ENCODE assay signal across 19 cellular contexts in the genomic region with DNA sequence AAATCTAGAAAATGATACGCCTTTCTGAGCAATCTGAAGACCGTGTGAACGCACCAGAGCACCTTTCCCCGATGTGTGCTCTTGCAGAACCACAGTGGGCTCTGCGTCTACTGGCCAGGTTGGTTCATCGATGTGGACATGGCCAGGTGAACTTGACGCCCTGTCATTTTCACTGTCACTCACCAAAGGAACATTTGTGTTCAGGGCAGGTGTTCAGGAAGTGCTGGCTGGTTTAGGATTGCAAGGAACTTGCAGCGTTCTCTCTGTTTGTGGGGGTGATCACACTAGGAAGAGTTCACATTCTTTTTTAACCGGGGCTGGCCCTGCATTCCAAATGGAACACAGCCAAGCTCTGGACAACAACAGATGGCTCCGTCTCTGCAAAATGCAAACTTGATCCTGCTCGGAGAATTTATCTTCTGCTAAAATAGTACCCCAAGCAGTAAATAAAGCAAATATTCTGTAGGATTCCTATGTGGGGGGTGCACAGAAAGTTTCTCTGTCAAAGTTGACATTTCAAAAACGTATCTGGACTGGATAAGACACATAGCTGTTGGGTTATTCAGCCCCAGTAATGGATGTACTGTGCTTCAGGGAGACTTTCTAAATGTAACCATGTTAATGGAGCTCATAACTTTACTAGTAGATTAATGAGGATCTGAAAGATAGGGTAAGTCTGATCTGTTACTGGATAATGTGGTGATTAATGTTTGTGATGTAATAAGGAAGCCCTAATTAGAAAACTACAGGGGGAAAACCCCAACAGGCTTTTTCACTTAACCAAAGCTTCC. TPM values are rescaled to one million over a fixed set of nuclear protein-coding genes. Genes with fewer than 3 reads are reported as not detected.
DNase-seq lines count a peak whose midpoint lies in the region; ATAC-seq and TF ChIP-seq lines count a peak whose summit lies in the region.
"Had no signal": no experiment of that assay in that cellular context is flagged by ENCODE, and none has a peak within 500 bp of the region (broad histone marks: within the 10 kb centered on the region; RNA-seq: fewer than 3 reads in every experiment).

No MANE protein-coding gene starts in this region.

- H3K9ac ChIP-seq in SK-N-SH: no peak overlapping the region

- H3K9me3 Mint-ChIP-seq in type B pancreatic cell: peaks cover under 1% of the 10 kb centered on the region
- H3K9me3 Mint-ChIP-seq in naive thymus-derived CD8-positive, alpha-beta T cell: no peaks in the 10 kb centered on the region
- H3K9me3 Mint-ChIP-seq in activated naive CD8-positive, alpha-beta T cell treated with anti-CD3 and anti-CD28 coated beads, Interleukin-2, amount 50 U/mL, for 24 hours: no peaks in the 10 kb centered on the region
- H3K9me3 Mint-ChIP-seq: activated B cell treated with CpG ODN at 0.5 μM for 24 hours; activated T-helper 1 cell treated with anti-CD3 and anti-CD28 coated beads, Interleukin-12 subunit alpha, Interleukin-12 subunit beta, Interleukin-2, Interleukin-4 antibody, amounts not matched to agents 30 ng/mL and 10 ng/mL and 1 ng/mL, durations not matched to agents 14 hours and 24 hours and 36 hours had no signal

- no peaks in the 10 kb centered on the region for H3K27me3 ChIP-seq in right cardiac atrium (ENCODE audit: control insufficient read depth, insufficient read depth)
- no peaks in the 10 kb centered on the region; the same call in 1 of the 2 replicates for H3K27me3 ChIP-seq in SK-N-SH (ENCODE audit: insufficient read depth)
- H3K27me3 ChIP-seq: gastrocnemius medialis, right lobe of liver had no signal

- no peaks in the 10 kb centered on the region for H3F3A ChIP-seq in SK-N-SH (replicated peaks; ENCODE audit: insufficient read depth)

- H3K27ac Mint-ChIP-seq in type B pancreatic cell: peak overlapping the region; percentile 27
- H3K27ac Mint-ChIP-seq in naive thymus-derived CD8-positive, alpha-beta T cell: no peak overlapping the region
- no peak overlapping the region for H3K27ac Mint-ChIP-seq in activated naive CD8-positive, alpha-beta T cell treated with anti-CD3 and anti-CD28 coated beads, Interleukin-2, amount 50 U/mL, for 24 hours
- H3K27ac Mint-ChIP-seq: activated B cell treated with CpG ODN at 0.5 μM for 24 hours; activated T-helper 1 cell treated with anti-CD3 and anti-CD28 coated beads, Interleukin-12 subunit alpha, Interleukin-12 subunit beta, Interleukin-2, Interleukin-4 antibody, amounts not matched to agents 30 ng/mL and 10 ng/mL and 1 ng/mL, durations not matched to agents 14 hours and 24 hours and 36 hours had no signal

- no peaks in the 10 kb centered on the region for H3K9me2 ChIP-seq in SK-N-SH

- 53% methylated on average over 12 of the region's 12 CpGs for WGBS in right cardiac atrium
- 51% methylated on average over 12 of the region's 12 CpGs for WGBS in SK-N-SH (ENCODE audit: low lambda C conversion rate)

- CTCF ChIA-PET in SK-N-SH (lab: Yijun Ruan, JAX): interaction anchor here (0.8 kb wide), 1 partner anchor 148 kb away, joined by 3 read pairs; no protein-coding TSS in a partner anchor

- TF ChIP-seq CTCF in SK-N-SH (IDR thresholded peaks at IDR 0.05): no peak
- TF ChIP-seq CTCF in type B pancreatic cell (conservative IDR thresholded peaks at IDR 0.05): no peak

- no peak overlapping the region for H3K27ac ChIP-seq in right cardiac atrium (ENCODE audit: low read length)
- H3K27ac ChIP-seq in SK-N-SH (ENCODE audit: low read depth in 2 of 2, low read length in 1 of 2): peak overlapping the region in 1 of 2 experiments; percentile 54; a peak in 1 of 4 replicates
- H3K27ac ChIP-seq: gastrocnemius medialis, neutrophil, right lobe of liver had no signal

- intact Hi-C loops in right cardiac atrium (cut with DNase I): loop anchor here in 1 of 4 donors (10.0 kb wide), 1 partner anchor 62 kb away; no protein-coding TSS in a partner anchor
- intact Hi-C loops in left ventricle myocardium superior (cut with micrococcal nuclease): no loop called here

- H3K4me1 ChIP-seq in right cardiac atrium (ENCODE audit: control insufficient read depth, insufficient read depth, low read length) (no peaks in the 10 kb centered on the region), SK-N-SH (ENCODE audit: control insufficient read depth in 1 of 2, insufficient read depth in 2 of 2, low read depth in 1 of 2, low read length in 1 of 2) (peaks cover 0 to 14% of the 10 kb centered on the region in 2 experiments; a peak in 2 of 4 replicates)
- H3K4me1 ChIP-seq: right lobe of liver had no signal

- no peaks in the 10 kb centered on the region for H3K36me3 ChIP-seq in SK-N-SH (replicated peaks in 1 of 2; ENCODE audit: control insufficient read depth in 1 of 2, insufficient read depth in 2 of 2, low read length in 1 of 2)
- H3K36me3 ChIP-seq: gastrocnemius medialis, neutrophil, right lobe of liver had no signal

- POLR2A ChIA-PET in SK-N-SH (lab: Yijun Ruan, JAX): interaction anchor here (1.0 kb wide), 1 partner anchor 146 kb away, joined by 3 read pairs; no protein-coding TSS in a partner anchor
- POLR2A ChIA-PET in naive thymus-derived CD8-positive, alpha-beta T cell (lab: Charles Lee): no interaction called here

- peak in 1 of 2 experiments; percentile 54; a peak in 3 of 4 replicates for TF ChIP-seq EP300 in SK-N-SH (IDR thresholded peaks at IDR 0.05; ENCODE audit: borderline replicate concordance in 1 of 2, low read depth in 1 of 2, low read length in 1 of 2)

- DNase-seq in right cardiac atrium (no peak), left ventricle myocardium superior (no peak), SK-N-SH (peak; percentile 58), iris pigment epithelial cell (ENCODE audit: low read depth) (peak; percentile 18), type B pancreatic cell (ENCODE audit: extremely low spot score, unreplicated experiment) (no peak), NCI-H345 treated with DMSO at 0.1 percent for 48 hours (lab: John Stamatoyannopoulos, UW; ENCODE audit: unreplicated experiment) (no peak)
- no peak for DNase-seq in naive thymus-derived CD8-positive, alpha-beta T cell
- DNase-seq in activated naive CD8-positive, alpha-beta T cell treated with anti-CD3 and anti-CD28 coated beads, Interleukin-2, amount 50 U/mL, for 24 hours: no peak
- DNase-seq: activated B cell treated with CpG ODN at 0.5 μM for 24 hours; Calu3; cerebellar nuclear complex; gastrocnemius medialis; H7; NCI-H1930; right lobe of liver; stimulated activated CD4-positive, alpha-beta T cell treated with anti-CD3 and anti-CD28 coated beads, Interleukin-2, amount 100 ng/mL, for 48 hours; substantia nigra had no signal

- H3K79me2 ChIP-seq in SK-N-SH (ENCODE audit: insufficient read depth): no peaks in the 10 kb centered on the region

- H3K4me1 Mint-ChIP-seq in type B pancreatic cell (ENCODE audit: unreplicated experiment): peaks cover 23% of the 10 kb centered on the region
- peaks cover 0 to 1% (median 0%) of the 10 kb centered on the region in 4 donors for H3K4me1 Mint-ChIP-seq in naive thymus-derived CD8-positive, alpha-beta T cell
- no peaks in the 10 kb centered on the region for H3K4me1 Mint-ChIP-seq in activated naive CD8-positive, alpha-beta T cell treated with anti-CD3 and anti-CD28 coated beads, Interleukin-2, amount 50 U/mL, for 24 hours
- H3K4me1 Mint-ChIP-seq: activated B cell treated with CpG ODN at 0.5 μM for 24 hours had no signal

- peaks cover 5% of the 10 kb centered on the region for H3K27me3 Mint-ChIP-seq in type B pancreatic cell
- peaks cover 6 to 32% (median 9%) of the 10 kb centered on the region in 5 donors for H3K27me3 Mint-ChIP-seq in naive thymus-derived CD8-positive, alpha-beta T cell
- H3K27me3 Mint-ChIP-seq in activated naive CD8-positive, alpha-beta T cell treated with anti-CD3 and anti-CD28 coated beads, Interleukin-2, amount 50 U/mL, for 24 hours: peaks cover 34% of the 10 kb centered on the region

- H3K4me3 Mint-ChIP-seq in type B pancreatic cell: peak overlapping the region; percentile 48
- H3K4me3 Mint-ChIP-seq in naive thymus-derived CD8-positive, alpha-beta T cell: no peak overlapping the region
- H3K4me3 Mint-ChIP-seq in activated naive CD8-positive, alpha-beta T cell treated with anti-CD3 and anti-CD28 coated beads, Interleukin-2, amount 50 U/mL, for 24 hours: no peak overlapping the region
- H3K4me3 Mint-ChIP-seq: activated B cell treated with CpG ODN at 0.5 μM for 24 hours; activated T-helper 1 cell treated with anti-CD3 and anti-CD28 coated beads, Interleukin-12 subunit alpha, Interleukin-12 subunit beta, Interleukin-2, Interleukin-4 antibody, amounts not matched to agents 30 ng/mL and 10 ng/mL and 1 ng/mL, durations not matched to agents 14 hours and 24 hours and 36 hours had no signal

- H3K36me3 Mint-ChIP-seq in type B pancreatic cell: no peaks in the 10 kb centered on the region
- peaks cover 0 to under 1% (median 0%) of the 10 kb centered on the region in 3 donors for H3K36me3 Mint-ChIP-seq in naive thymus-derived CD8-positive, alpha-beta T cell
- no peaks in the 10 kb centered on the region for H3K36me3 Mint-ChIP-seq in activated naive CD8-positive, alpha-beta T cell treated with anti-CD3 and anti-CD28 coated beads, Interleukin-2, amount 50 U/mL, for 24 hours (ENCODE audit: low read depth)

- no peaks in the 10 kb centered on the region for H3K9me3 ChIP-seq in right cardiac atrium (ENCODE audit: control insufficient read depth, low read length)
- H3K9me3 ChIP-seq in SK-N-SH: no peaks in the 10 kb centered on the region
- H3K9me3 ChIP-seq: gastrocnemius medialis, neutrophil, right lobe of liver had no signal

- no peak; the same call in 1 of the 2 replicates for TF ChIP-seq RAD21 in SK-N-SH (IDR thresholded peaks at IDR 0.05; ENCODE audit: low read length)

- no peak overlapping the region for H2AFZ ChIP-seq in SK-N-SH (ENCODE audit: low read depth)

- no peak overlapping the region for H3K4me2 ChIP-seq in SK-N-SH

- ATAC-seq in right cardiac atrium (no peak), left ventricle myocardium superior (no peak)
- ATAC-seq in naive thymus-derived CD8-positive, alpha-beta T cell: no peak
- ATAC-seq in activated naive CD8-positive, alpha-beta T cell treated with anti-CD3 and anti-CD28 coated beads, Interleukin-2, amount 50 U/mL, for 24 hours: no peak
- ATAC-seq: gastrocnemius medialis, right lobe of liver had no signal

- H4K20me1 ChIP-seq in SK-N-SH (ENCODE audit: insufficient read depth): no peaks in the 10 kb centered on the region

- H3K4me3 ChIP-seq in right cardiac atrium (ENCODE audit: low read length) (peak overlapping the region; percentile 27), SK-N-SH (ENCODE audit: low read depth in 2 of 2, low read length in 1 of 2) (peak overlapping the region in 1 of 2 experiments; percentile 9; a peak in 2 of 4 replicates)
- H3K4me3 ChIP-seq: right lobe of liver had no signal

TF ChIP-seq in SK-N-SH, 30 proteins besides CTCF, POLR2A, EP300 and RAD21 (continues in another document):
- no peak for TF ChIP-seq POLR2AphosphoS5 (IDR thresholded peaks at IDR 0.05; ENCODE audit: low read depth, low read length)
- TF ChIP-seq TCF12 (IDR thresholded peaks at IDR 0.05): peak; percentile 76

RNA-seq across cellular contexts. Expression of gene FANCC, which starts 45.7 kb away (rescaled TPM):
- total RNA-seq in right cardiac atrium: 1 to 10 TPM; 3.3 to 6.6 (median 4.5) TPM
- 3.2 TPM for polyA plus RNA-seq in right cardiac atrium
- 5.9 TPM for total RNA-seq in left ventricle myocardium superior
- 3.5 and 4.5 TPM in 2 replicates for polyA plus RNA-seq in SK-N-SH (2012; rRNA removed)
- polyA plus RNA-seq in SK-N-SH (2012; cell fraction: cytosol; rRNA removed): 3.2 and 3.7 TPM in 2 replicates
- polyA plus RNA-seq in SK-N-SH (2012; cell fraction: nucleus; rRNA removed): 5.6 and 7.9 TPM in 2 replicates
- total RNA-seq in type B pancreatic cell (ENCODE audit: low replicate concordance): 13.0 and 19.2 TPM in 2 replicates
- 1 to 10 TPM; 5.8 to 8.0 TPM for total RNA-seq in naive thymus-derived CD8-positive, alpha-beta T cell
- polyA plus RNA-seq in naive thymus-derived CD8-positive, alpha-beta T cell: 1 to 10 TPM; 3.3 to 5.9 (median 4.4) TPM

Comparison
In these comparisons a context has a peak if more than half of its experiments do, and no peak if none do; other contexts are left out.
1. DNase-seq: peak in SK-N-SH (single experiment) and iris pigment epithelial cell (single experiment); none in right cardiac atrium (0 of 3), left ventricle myocardium superior (single experiment), type B pancreatic cell (single experiment), naive thymus-derived CD8-positive, alpha-beta T cell (0 of 10), activated naive CD8-positive, alpha-beta T cell treated with anti-CD3 and anti-CD28 coated beads, Interleukin-2, amount 50 U/mL, for 24 hours (single experiment) and NCI-H345 treated with DMSO at 0.1 percent for 48 hours (single experiment).